ENCODE assay signal across 24 cellular contexts in the genomic region with DNA sequence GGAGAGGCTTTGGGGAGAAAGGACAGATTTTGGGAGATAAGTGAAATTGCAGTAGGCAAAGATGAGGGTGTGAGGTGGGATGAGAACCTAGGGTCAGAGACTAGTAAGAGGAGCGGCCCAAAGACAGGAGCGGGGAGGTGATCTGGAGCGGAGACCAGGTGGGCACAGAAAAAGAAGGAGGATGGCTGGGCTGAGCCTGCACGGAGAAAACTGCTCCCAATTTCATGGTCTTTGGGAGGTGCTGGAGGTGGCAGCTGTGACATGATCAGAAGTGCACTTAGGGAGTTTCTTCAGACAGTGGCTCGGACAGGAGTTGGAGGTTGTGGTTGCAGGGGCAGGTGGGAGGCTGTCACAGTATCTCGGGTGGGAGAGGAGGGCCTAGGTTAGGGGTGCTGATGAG.
DNase-seq lines count a peak whose midpoint lies in the region; FAIRE-seq and TF ChIP-seq lines count a peak whose summit lies in the region.
"Had no signal": no experiment of that assay in that cellular context is flagged by ENCODE, and none has a peak within 500 bp of the region (broad histone marks: within the 10 kb centered on the region; RNA-seq: fewer than 3 reads in every experiment).

No MANE protein-coding gene starts in this region.

- H2BK12ac ChIP-seq in H1 (ENCODE audit: low read depth, low read length): no peak overlapping the region

- H3K4me1 ChIP-seq in H1 (replicated peaks in 1 of 4; ENCODE audit: control insufficient read depth in 3 of 4, insufficient read depth in 4 of 4, low read length in 3 of 4): no peaks in the 10 kb centered on the region
- H3K4me1 ChIP-seq: BE2C, BLaER1 had no signal

- no peaks in the 10 kb centered on the region for H3K23me2 ChIP-seq in H1 (ENCODE audit: low read depth, low read length)

- H3K9me3 Mint-ChIP-seq in Calu3 (ENCODE audit: low read depth, unreplicated experiment): no peaks in the 10 kb centered on the region
- H3K9me3 Mint-ChIP-seq in osteocyte (ENCODE audit: unreplicated experiment): no peaks in the 10 kb centered on the region
- H3K9me3 Mint-ChIP-seq: CD8-positive, alpha-beta memory T cell had no signal

- no peak for FAIRE-seq in H1 (lab: Jason Lieb, UNC)
- FAIRE-seq: A204.1, D721Med, G401.6, GM12878, GM12892, GM18507, GM19239 had no signal

- H4K20me1 ChIP-seq in H1 (replicated peaks in 1 of 2; ENCODE audit: control insufficient read depth in 1 of 2, insufficient read depth in 2 of 2, low read length in 2 of 2): no peaks in the 10 kb centered on the region
- H4K20me1 ChIP-seq: BLaER1 had no signal

- H3K36me3 Mint-ChIP-seq in Calu3 (ENCODE audit: insufficient read depth, unreplicated experiment) (no peaks in the 10 kb centered on the region), osteocyte (ENCODE audit: unreplicated experiment) (no peaks in the 10 kb centered on the region)
- H3K36me3 Mint-ChIP-seq: CD14-positive monocyte; CD4-positive, alpha-beta memory T cell; CD4-positive, CD25-positive, alpha-beta regulatory T cell; CD8-positive, alpha-beta memory T cell had no signal

- H3K4ac ChIP-seq in H1 (replicated peaks; ENCODE audit: insufficient read length, low read depth, low read length): no peak overlapping the region

- no peak overlapping the region for H4K8ac ChIP-seq in H1 (ENCODE audit: extremely low read depth, insufficient read depth, low read length)

- no peak overlapping the region for H2AK5ac ChIP-seq in H1 (ENCODE audit: low read depth, low read length)

- TF ChIP-seq CTCF in Calu3 (IDR thresholded peaks at IDR 0.05; ENCODE audit: unreplicated experiment) (no peak), H1 (IDR thresholded peaks at IDR 0.05; ENCODE audit: control extremely low read depth in 1 of 3, insufficient read depth in 1 of 3, low read depth in 1 of 3, low read length in 3 of 3) (no peak), osteocyte (IDR thresholded peaks at IDR 0.05) (no peak)

- CTCF ChIA-PET in Calu3 (lab: Charles Lee): no interaction called here
- CTCF ChIA-PET in H1 (lab: Charles Lee; ENCODE audit: partially characterized antibody): interaction anchor here (0.6 kb wide), 1 partner anchor 123 kb away, joined by 3 read pairs; no protein-coding TSS in a partner anchor

- TF ChIP-seq EP300 in H1 (IDR thresholded peaks at IDR 0.05; ENCODE audit: borderline replicate concordance in 1 of 2, low read depth in 2 of 2, low read length in 2 of 2): no peak

- H3K18ac ChIP-seq in H1 (ENCODE audit: extremely low read depth, low read length): no peak overlapping the region

- no peaks in the 10 kb centered on the region for H3K27me3 ChIP-seq in H1 (replicated peaks in 1 of 4; ENCODE audit: control insufficient read depth in 3 of 4, extremely low read depth in 1 of 4, insufficient read depth in 3 of 4, low read length in 3 of 4)
- H3K27me3 ChIP-seq: BLaER1 had no signal

- no peak overlapping the region for H3K4me3 ChIP-seq in H1 (ENCODE audit: extremely low read depth in 1 of 4, insufficient read depth in 2 of 4, low read depth in 3 of 4, low read length in 4 of 4)
- H3K4me3 ChIP-seq: BLaER1, GM12878 had no signal

- POLR2A ChIA-PET in H1 (lab: Charles Lee; ENCODE audit: partially characterized antibody): no interaction called here

- no peaks in the 10 kb centered on the region for H3K27me3 Mint-ChIP-seq in Calu3 (ENCODE audit: unreplicated experiment)
- no peaks in the 10 kb centered on the region for H3K27me3 Mint-ChIP-seq in osteocyte (ENCODE audit: unreplicated experiment)

- no peak for TF ChIP-seq POLR2A in H1 (IDR thresholded peaks at IDR 0.05; ENCODE audit: control extremely low read depth in 1 of 2, low read depth in 2 of 2, low read length in 2 of 2)

- H4K91ac ChIP-seq in H1 (replicated peaks; ENCODE audit: insufficient read length, low read length): no peak overlapping the region

- H2AFZ ChIP-seq in H1 (ENCODE audit: low read length): no peak overlapping the region

- DNase-seq in Calu3: no peak
- DNase-seq in H1 (ENCODE audit: low read depth in 1 of 2, low spot score in 2 of 2): no peak
- peak; percentile 44 for DNase-seq in osteocyte (ENCODE audit: extremely low spot score, unreplicated experiment)
- no peak for DNase-seq in NCI-H2029 treated with DMSO at 0.1 percent for 48 hours (lab: John Stamatoyannopoulos, UW)
- DNase-seq in GF-D8 (lab: John Stamatoyannopoulos, UW): no peak
- no peak for DNase-seq in effector CD4-positive, alpha-beta T cell
- DNase-seq: 8988T; ACHN; BE2C; C1 segment of cervical spinal cord; CD4-positive, alpha-beta memory T cell; CD4-positive, CD25-positive, alpha-beta regulatory T cell; CD8-positive, alpha-beta memory T cell; COR-L47; DMS79 treated with DMSO at 0.1 percent for 48 hours had no signal

- TF ChIP-seq RAD21 in H1 (IDR thresholded peaks at IDR 0.05 in 1 of 2, conservative IDR thresholded peaks at IDR 0.05 in 1 of 2; ENCODE audit: low read depth in 2 of 2, low read length in 2 of 2): no peak

- H3K4me1 Mint-ChIP-seq in Calu3 (ENCODE audit: low read depth, unreplicated experiment) (peaks cover 10% of the 10 kb centered on the region), osteocyte (ENCODE audit: unreplicated experiment) (no peaks in the 10 kb centered on the region)
- H3K4me1 Mint-ChIP-seq: CD14-positive monocyte had no signal

- no peak overlapping the region for H3K9ac ChIP-seq in H1 (replicated peaks in 1 of 4; ENCODE audit: extremely low read depth in 1 of 4, low read depth in 3 of 4, low read length in 3 of 4)
- H3K9ac ChIP-seq: BLaER1 had no signal

- H3K4me3 Mint-ChIP-seq in Calu3 (ENCODE audit: low read depth, unreplicated experiment) (no peak overlapping the region), osteocyte (ENCODE audit: unreplicated experiment) (no peak overlapping the region)
- H3K4me3 Mint-ChIP-seq: CD14-positive monocyte; CD4-positive, alpha-beta memory T cell; CD4-positive, CD25-positive, alpha-beta regulatory T cell; CD8-positive, alpha-beta memory T cell had no signal

- no peak overlapping the region for H3K23ac ChIP-seq in H1 (ENCODE audit: insufficient read length)

- no peaks in the 10 kb centered on the region for H3K9me3 ChIP-seq in H1 (ENCODE audit: insufficient read depth in 2 of 2, low read depth in 1 of 2, low read length in 1 of 2)
- H3K9me3 ChIP-seq: BE2C, BLaER1 had no signal

- H3K36me3 ChIP-seq in H1 (ENCODE audit: control insufficient read depth in 2 of 4, insufficient read depth in 4 of 4, low read length in 3 of 4): no peaks in the 10 kb centered on the region
- H3K36me3 ChIP-seq: BE2C, BLaER1 had no signal

- H2BK15ac ChIP-seq in H1 (ENCODE audit: low read length): 0 out of 2 replicates have a peak overlapping the region, but pooled peaks have one; percentile 8

- BruUV-seq in Calu3 (replicated peaks; lab: Mats Ljungman, UMichigan): no TSS peak

- no peak overlapping the region for H2BK5ac ChIP-seq in H1 (ENCODE audit: low read depth, low read length)

- peak overlapping the region; percentile 2 for H3K27ac Mint-ChIP-seq in Calu3 (ENCODE audit: unreplicated experiment)
- no peak overlapping the region for H3K27ac Mint-ChIP-seq in osteocyte (ENCODE audit: unreplicated experiment)
- H3K27ac Mint-ChIP-seq: CD14-positive monocyte; CD4-positive, alpha-beta memory T cell; CD4-positive, CD25-positive, alpha-beta regulatory T cell; CD8-positive, alpha-beta memory T cell had no signal

- no peaks in the 10 kb centered on the region for H3K79me1 ChIP-seq in H1 (ENCODE audit: low read depth, low read length)

- no peak overlapping the region for H3K27ac ChIP-seq in H1 (ENCODE audit: low read depth, low read length)
- H3K27ac ChIP-seq: BLaER1 had no signal

- H2BK20ac ChIP-seq in H1 (ENCODE audit: low read length): no peak overlapping the region

- no peak overlapping the region for H3K14ac ChIP-seq in H1 (ENCODE audit: insufficient read length)

- H3K79me2 ChIP-seq in H1 (ENCODE audit: control insufficient read depth in 1 of 2, insufficient read depth in 2 of 2, low read length in 2 of 2): no peaks in the 10 kb centered on the region

- no peak overlapping the region for H4K5ac ChIP-seq in H1 (ENCODE audit: insufficient read length, low read depth, low read length)

- intact Hi-C loops in Calu3 (cut with micrococcal nuclease; ENCODE audit: unreplicated experiment): no loop called here

- 99% methylated on average over 6 of the region's 6 CpGs; no CpG with 5 or more reads in 1 of the 2 experiments for WGBS in H1 (ENCODE audit: extremely low coverage in 1 of 2, insufficient coverage in 1 of 2, insufficient read length in 1 of 2, insufficient replicate concordance in 2 of 2, low coverage in 1 of 2, low lambda C conversion rate in 2 of 2, missing lambda C conversion rate in 1 of 2), 2 experiments

- H3K4me2 ChIP-seq in H1 (ENCODE audit: insufficient read depth in 1 of 2, low read depth in 2 of 2, low read length in 2 of 2): no peak overlapping the region
- H3K4me2 ChIP-seq: BLaER1 had no signal

- no peak overlapping the region for H3K56ac ChIP-seq in H1 (replicated peaks; ENCODE audit: insufficient read length, low read depth, low read length)

- H2BK120ac ChIP-seq in H1 (replicated peaks; ENCODE audit: low read depth, low read length): no peak overlapping the region

TF ChIP-seq in H1, 55 proteins besides CTCF, POLR2A, EP300 and RAD21 (continues in another document):
- no peak for TF ChIP-seq TAF7 (optimal IDR thresholded peaks at IDR 0.05; ENCODE audit: borderline replicate concordance, low read depth, low read length)
- TF ChIP-seq GTF2F1 (IDR thresholded peaks at IDR 0.05; ENCODE audit: borderline replicate concordance, low read depth, low read length): no peak
- no peak for TF ChIP-seq SP2 (IDR thresholded peaks at IDR 0.05; ENCODE audit: low read length)
- TF ChIP-seq YY1 (IDR thresholded peaks at IDR 0.05; ENCODE audit: low read depth, low read length): no peak
- TF ChIP-seq EZH2 (IDR thresholded peaks at IDR 0.05; ENCODE audit: low read depth, low read length, severe bottlenecking): no peak
- TF ChIP-seq JUND (IDR thresholded peaks at IDR 0.05; ENCODE audit: low read length): no peak
- no peak for TF ChIP-seq KDM5A (IDR thresholded peaks at IDR 0.05; ENCODE audit: low read length)
- TF ChIP-seq KDM1A (IDR thresholded peaks at IDR 0.05; ENCODE audit: borderline replicate concordance, low read length): no peak
- TF ChIP-seq HDAC6 (IDR thresholded peaks at IDR 0.05; ENCODE audit: low read depth, low read length): no peak
